In genomic region chr18:43482600-43482999, GRCh38 we compare ENCODE assay signal across 22 cellular contexts.
DNase-seq lines count a peak whose midpoint lies in the region; ATAC-seq, FAIRE-seq and TF ChIP-seq lines count a peak whose summit lies in the region.
"Had no signal": no experiment of that assay in that cellular context is flagged by ENCODE, and none has a peak within 500 bp of the region (broad histone marks: within the 10 kb centered on the region; RNA-seq: fewer than 3 reads in every experiment).

No MANE protein-coding gene starts in this region.

- H3K4me2 ChIP-seq in HepG2 (ENCODE audit: low read depth, low read length) = 0 out of 2 replicates have a peak overlapping the region, but pooled peaks have one; percentile 1
- H3K4me2 ChIP-seq: A549; BLaER1 treated with 17β-estradiol and CSF1 and Interleukin-3, amounts not matched to agents 10 nM and 100 nM had no signal

- POLR2A ChIA-PET in HepG2 (lab: Yijun Ruan, JAX) = no interaction called here

- TF ChIP-seq RAD21 in HepG2 (CRISPR knock-in tag; IDR thresholded peaks at IDR 0.05) = no peak

- CTCF ChIA-PET in HepG2 (lab: Yijun Ruan, JAX; ENCODE audit: low intra/inter-chr PET ratio, low total read pairs) = no interaction called here

- no peaks in the 10 kb centered on the region for H3K79me2 ChIP-seq in HepG2 (ENCODE audit: insufficient read depth, low read length)

- in situ Hi-C loops in HepG2 (cut with HindIII; ENCODE audit: extremely low pct_ligation_motif_present, low pct_unique_long_range_greater_than_20kb) = no loop called here

- no peak for TF ChIP-seq CTCF in HepG2 (CRISPR knock-in tag; IDR thresholded peaks at IDR 0.05)
- no peak for TF ChIP-seq CTCF in right lobe of liver (IDR thresholded peaks at IDR 0.05)
- no peak for TF ChIP-seq CTCF in upper lobe of right lung (IDR thresholded peaks at IDR 0.05)

- H4K20me1 ChIP-seq in HepG2 (ENCODE audit: insufficient read depth, low read length) = no peaks in the 10 kb centered on the region
- H4K20me1 ChIP-seq: BLaER1 treated with 17β-estradiol and CSF1 and Interleukin-3, amounts not matched to agents 10 nM and 100 nM had no signal

- H3K27me3 ChIP-seq in HepG2 (ENCODE audit: control insufficient read depth in 1 of 2, insufficient read depth in 2 of 2, low read length in 2 of 2) (no peaks in the 10 kb centered on the region; a peak in 1 of 5 replicates), right lobe of liver (no peaks in the 10 kb centered on the region), small intestine (ENCODE audit: control insufficient read depth in 2 of 2, insufficient read depth in 2 of 2, low read length in 2 of 2) (no peaks in the 10 kb centered on the region), upper lobe of right lung (no peaks in the 10 kb centered on the region)
- H3K27me3 ChIP-seq: BLaER1 treated with 17β-estradiol and CSF1 and Interleukin-3, amounts not matched to agents 10 nM and 100 nM had no signal

- H3K36me3 ChIP-seq in HepG2 (replicated peaks in 1 of 2; ENCODE audit: control insufficient read depth in 1 of 2, insufficient read depth in 2 of 2, low read length in 2 of 2) (no peaks in the 10 kb centered on the region), right lobe of liver (no peaks in the 10 kb centered on the region), small intestine (ENCODE audit: control insufficient read depth in 2 of 2, insufficient read depth in 2 of 2, low read length in 2 of 2) (no peaks in the 10 kb centered on the region), upper lobe of right lung (no peaks in the 10 kb centered on the region)

- no peak overlapping the region for H3K27ac ChIP-seq in HepG2 (ENCODE audit: extremely low read length, insufficient read depth, low read length)
- H3K27ac ChIP-seq in right lobe of liver = no peak overlapping the region
- no peak overlapping the region for H3K27ac ChIP-seq in small intestine (ENCODE audit: low read depth in 1 of 2, low read length in 1 of 2)
- H3K27ac ChIP-seq in upper lobe of right lung = no peak overlapping the region
- H3K27ac ChIP-seq: 22Rv1; A549; BLaER1 treated with 17β-estradiol and CSF1 and Interleukin-3, amounts not matched to agents 10 nM and 100 nM; C4-2B had no signal

- no peak overlapping the region for H3K9ac ChIP-seq in HepG2 (ENCODE audit: insufficient read depth, low read depth, low read length)
- H3K9ac ChIP-seq: BLaER1 treated with 17β-estradiol and CSF1 and Interleukin-3, amounts not matched to agents 10 nM and 100 nM had no signal

- H2AFZ ChIP-seq in HepG2 (ENCODE audit: low read length) = no peak overlapping the region

- H3K27ac Mint-ChIP-seq in stimulated activated effector memory CD8-positive, alpha-beta T cell treated with anti-CD3 and anti-CD28 coated beads, Interleukin-12 subunit alpha, Interleukin-12 subunit beta, amount 100 ng/mL, for 72 hours = no peak overlapping the region
- H3K27ac Mint-ChIP-seq: B cell; CD4-positive, alpha-beta T cell; CD8-positive, alpha-beta T cell had no signal

- H3K4me3 ChIP-seq in HepG2 (replicated peaks in 1 of 3; ENCODE audit: insufficient read depth in 1 of 3, low read depth in 2 of 3, low read length in 3 of 3) = no peak overlapping the region
- no peak overlapping the region for H3K4me3 ChIP-seq in right lobe of liver
- no peak overlapping the region for H3K4me3 ChIP-seq in small intestine (ENCODE audit: low read depth in 1 of 2, low read length in 2 of 2)
- H3K4me3 ChIP-seq in upper lobe of right lung = no peak overlapping the region
- H3K4me3 ChIP-seq: A549; BLaER1 treated with 17β-estradiol and CSF1 and Interleukin-3, amounts not matched to agents 10 nM and 100 nM had no signal

- BruUV-seq in HepG2 (replicated peaks; lab: Mats Ljungman, UMichigan) = no TSS peak

- ATAC-seq in HepG2 (peak; percentile 46; the same call in 2 of the 3 replicates), right lobe of liver (no peak), upper lobe of right lung (no peak), HG03571 (IDR thresholded peaks at IDR 0.05; ENCODE audit: unreplicated experiment) (no peak)
- ATAC-seq in stimulated activated effector memory CD8-positive, alpha-beta T cell treated with anti-CD3 and anti-CD28 coated beads, Interleukin-12 subunit alpha, Interleukin-12 subunit beta, amount 100 ng/mL, for 72 hours = no peak
- ATAC-seq: A549; CD8-positive, alpha-beta T cell had no signal

- no peak for DNase-seq in HepG2 (ENCODE audit: low spot score)
- no peak for DNase-seq in right lobe of liver
- peak; percentile 3 for DNase-seq in small intestine
- DNase-seq in upper lobe of right lung = peak; percentile 60
- no peak for DNase-seq in stimulated activated effector memory CD8-positive, alpha-beta T cell treated with anti-CD3 and anti-CD28 coated beads, Interleukin-12 subunit alpha, Interleukin-12 subunit beta, amount 100 ng/mL, for 72 hours (ENCODE audit: low spot score in 2 of 2)
- DNase-seq: AML-193; Caco-2; Calu3; CD4-positive, alpha-beta T cell; CD8-positive, alpha-beta T cell; DMS79 treated with DMSO at 0.1 percent for 48 hours; GF-D8 had no signal

- no peak overlapping the region for H3K4me3 Mint-ChIP-seq in stimulated activated effector memory CD8-positive, alpha-beta T cell treated with anti-CD3 and anti-CD28 coated beads, Interleukin-12 subunit alpha, Interleukin-12 subunit beta, amount 100 ng/mL, for 72 hours
- H3K4me3 Mint-ChIP-seq: B cell; CD4-positive, alpha-beta T cell; CD8-positive, alpha-beta T cell had no signal

- peaks cover 17% of the 10 kb centered on the region for H3K9me3 Mint-ChIP-seq in stimulated activated effector memory CD8-positive, alpha-beta T cell treated with anti-CD3 and anti-CD28 coated beads, Interleukin-12 subunit alpha, Interleukin-12 subunit beta, amount 100 ng/mL, for 72 hours

- TF ChIP-seq POLR2A in HepG2 (IDR thresholded peaks at IDR 0.05; ENCODE audit: insufficient read depth in 1 of 2, low read depth in 2 of 2, low read length in 2 of 2) (no peak), right lobe of liver (IDR thresholded peaks at IDR 0.05) (no peak)

- no peak for TF ChIP-seq EP300 in HepG2 (IDR thresholded peaks at IDR 0.05; ENCODE audit: low read depth in 2 of 2, low read length in 2 of 2)
- TF ChIP-seq EP300 in HepG2 (CRISPR knock-in tag; IDR thresholded peaks at IDR 0.05; ENCODE audit: borderline replicate concordance) = no peak

- H3K36me3 Mint-ChIP-seq in stimulated activated effector memory CD8-positive, alpha-beta T cell treated with anti-CD3 and anti-CD28 coated beads, Interleukin-12 subunit alpha, Interleukin-12 subunit beta, amount 100 ng/mL, for 72 hours = no peaks in the 10 kb centered on the region
- H3K36me3 Mint-ChIP-seq: CD8-positive, alpha-beta T cell had no signal

- no peak for FAIRE-seq in HepG2 (lab: Jason Lieb, UNC)
- no peak for FAIRE-seq in small intestine (lab: Jason Lieb, UNC)
- FAIRE-seq: A549, D721Med, G401.6, GM12891, GM19239 had no signal

- H3K9me3 ChIP-seq in HepG2 (ENCODE audit: low read length) (peaks cover 23% of the 10 kb centered on the region), right lobe of liver (no peaks in the 10 kb centered on the region), small intestine (ENCODE audit: control insufficient read depth, low read depth) (no peaks in the 10 kb centered on the region), upper lobe of right lung (no peaks in the 10 kb centered on the region)
- H3K9me3 ChIP-seq: A549, Caco-2 had no signal

- no peaks in the 10 kb centered on the region for H3K4me1 Mint-ChIP-seq in stimulated activated effector memory CD8-positive, alpha-beta T cell treated with anti-CD3 and anti-CD28 coated beads, Interleukin-12 subunit alpha, Interleukin-12 subunit beta, amount 100 ng/mL, for 72 hours
- H3K4me1 Mint-ChIP-seq: B cell had no signal

- no CpG with 5 or more reads among the region's 14 CpGs for WGBS in HepG2 (ENCODE audit: low lambda C conversion rate)
- WGBS in right lobe of liver (ENCODE audit: insufficient coverage, low coverage, low lambda C conversion rate, missing lambda C conversion rate) = no CpG with 5 or more reads among the region's 14 CpGs
- 30 to 82% (median 34%) methylated on average over 14 of the region's 14 CpGs for WGBS in small intestine, 3 donors

- intact Hi-C loops in HepG2 (cut with micrococcal nuclease; ENCODE audit: unreplicated experiment) = no loop called here
- intact Hi-C loops in right lobe of liver (cut with DNase I) = no loop called here
- intact Hi-C loops in upper lobe of right lung (cut with DNase I) = no loop called here

- peaks cover 7% of the 10 kb centered on the region; the same call in 1 of the 2 replicates for H3K4me1 ChIP-seq in HepG2 (ENCODE audit: insufficient read depth, low read length)
- no peaks in the 10 kb centered on the region for H3K4me1 ChIP-seq in right lobe of liver
- no peaks in the 10 kb centered on the region for H3K4me1 ChIP-seq in small intestine (ENCODE audit: control insufficient read depth in 2 of 2, insufficient read depth in 1 of 2, low read depth in 1 of 2, low read length in 1 of 2)
- H3K4me1 ChIP-seq in upper lobe of right lung = no peaks in the 10 kb centered on the region
- H3K4me1 ChIP-seq: A549; BLaER1 treated with 17β-estradiol and CSF1 and Interleukin-3, amounts not matched to agents 10 nM and 100 nM; Caco-2 had no signal

TF ChIP-seq in HepG2, 621 proteins besides CTCF, POLR2A, EP300 and RAD21:
- TF ChIP-seq GMEB1 (CRISPR knock-in tag; IDR thresholded peaks at IDR 0.05; ENCODE audit: borderline replicate concordance) = no peak

Comparison
In these comparisons a context has a peak if more than half of its experiments do, and no peak if none do; other contexts are left out.
1. DNase-seq: peak in small intestine (single experiment) and upper lobe of right lung (single experiment); none in HepG2 (single experiment), right lobe of liver (0 of 3) and stimulated activated effector memory CD8-positive, alpha-beta T cell treated with anti-CD3 and anti-CD28 coated beads, Interleukin-12 subunit alpha, Interleukin-12 subunit beta, amount 100 ng/mL, for 72 hours (0 of 2).